ENCODE assay signal across 1 cellular context in genomic region chr3:39978293-39978692, GRCh38.
TF ChIP-seq lines count a peak whose summit lies in the region.

No MANE protein-coding gene starts in this region.

TF ChIP-seq in endothelial cell of umbilical vein, 7 proteins besides CTCF, POLR2A, EP300 and RAD21 (continued from another document):
- TF ChIP-seq JUN (IDR thresholded peaks at IDR 0.05; ENCODE audit: borderline replicate concordance, insufficient read depth, insufficient read length, low read depth), result no peak
- TF ChIP-seq EZH2 (IDR thresholded peaks at IDR 0.05; ENCODE audit: borderline replicate concordance, low read depth, low read length, severe bottlenecking), result no peak
- no peak for TF ChIP-seq FOS (IDR thresholded peaks at IDR 0.05; ENCODE audit: borderline replicate concordance, insufficient read depth, low read length)
